8 cellular contexts compared by ENCODE assay signal in genomic region chr3:58116161-58116955, GRCh38.
DNase-seq lines count a peak whose midpoint lies in the region; ATAC-seq and TF ChIP-seq lines count a peak whose summit lies in the region.

No MANE protein-coding gene starts in this region.

- peak; percentile 62 for ATAC-seq in HG02642 (IDR thresholded peaks at IDR 0.05; ENCODE audit: poor library complexity, unreplicated experiment)

- H3K36me3 Mint-ChIP-seq in T-helper 2 cell treated with Interferon-gamma antibody and Interleukin-4, amounts not matched to agents 5 μg/mL and 100 μg/mL, for 36 hours (ENCODE audit: low read depth) = peaks cover 39% of the 10 kb centered on the region

- peak overlapping the region; percentile 40 for H3K4me3 Mint-ChIP-seq in T-helper 2 cell treated with Interferon-gamma antibody and Interleukin-4, amounts not matched to agents 5 μg/mL and 100 μg/mL, for 36 hours

- peak overlapping the region; percentile 66 for H3K27ac Mint-ChIP-seq in T-helper 2 cell treated with Interferon-gamma antibody and Interleukin-4, amounts not matched to agents 5 μg/mL and 100 μg/mL, for 36 hours

- H3K9me3 Mint-ChIP-seq in T-helper 2 cell treated with Interferon-gamma antibody and Interleukin-4, amounts not matched to agents 5 μg/mL and 100 μg/mL, for 36 hours = no peaks in the 10 kb centered on the region

- peaks cover 19% of the 10 kb centered on the region for H3K4me1 Mint-ChIP-seq in T-helper 2 cell treated with Interferon-gamma antibody and Interleukin-4, amounts not matched to agents 5 μg/mL and 100 μg/mL, for 36 hours (ENCODE audit: low read depth)

- DNase-seq in GM12864 (ENCODE audit: low read depth) (peak; percentile 52), NCI-H526 treated with DMSO at 0.1 percent for 48 hours (lab: John Stamatoyannopoulos, UW) (no peak), cerebellar nuclear complex (lab: John Stamatoyannopoulos, UW) (no peak), inferior parietal cortex (ENCODE audit: extremely low spot score) (no peak)
- peak; percentile 12 for DNase-seq in T-helper 2 cell treated with Interferon-gamma antibody and Interleukin-4, amounts not matched to agents 5 μg/mL and 100 μg/mL, for 36 hours (ENCODE audit: low spot score)
- peak; percentile 24 for DNase-seq in effector CD8-positive, alpha-beta T cell (lab: John Stamatoyannopoulos, UW)
- peak; percentile 2 to 13 for DNase-seq in stimulated activated CD8-positive, alpha-beta memory T cell treated with anti-CD3 and anti-CD28 coated beads, Interleukin-7, amount 100 ng/mL, for 1 hour (ENCODE audit: low read depth in 2 of 2)

- no peaks in the 10 kb centered on the region for H3K27me3 Mint-ChIP-seq in T-helper 2 cell treated with Interferon-gamma antibody and Interleukin-4, amounts not matched to agents 5 μg/mL and 100 μg/mL, for 36 hours (ENCODE audit: low read depth)

- no peak for TF ChIP-seq CTCF in GM12864 (IDR thresholded peaks at IDR 0.05; ENCODE audit: low read depth, low read length, missing control alignments)

- no peak overlapping the region for H3K4me3 ChIP-seq in GM12864 (ENCODE audit: low read depth, low read length)

Comparison
In these comparisons a context has a peak if more than half of its experiments do, and no peak if none do; other contexts are left out.
1. DNase-seq: peak in GM12864 (single experiment), T-helper 2 cell treated with Interferon-gamma antibody and Interleukin-4, amounts not matched to agents 5 μg/mL and 100 μg/mL, for 36 hours (single experiment), effector CD8-positive, alpha-beta T cell (single experiment) and stimulated activated CD8-positive, alpha-beta memory T cell treated with anti-CD3 and anti-CD28 coated beads, Interleukin-7, amount 100 ng/mL, for 1 hour (2 of 2); none in NCI-H526 treated with DMSO at 0.1 percent for 48 hours (single experiment), cerebellar nuclear complex (0 of 2) and inferior parietal cortex (single experiment).